Comparison of ENCODE assay signal across 26 cellular contexts in the genomic region with DNA sequence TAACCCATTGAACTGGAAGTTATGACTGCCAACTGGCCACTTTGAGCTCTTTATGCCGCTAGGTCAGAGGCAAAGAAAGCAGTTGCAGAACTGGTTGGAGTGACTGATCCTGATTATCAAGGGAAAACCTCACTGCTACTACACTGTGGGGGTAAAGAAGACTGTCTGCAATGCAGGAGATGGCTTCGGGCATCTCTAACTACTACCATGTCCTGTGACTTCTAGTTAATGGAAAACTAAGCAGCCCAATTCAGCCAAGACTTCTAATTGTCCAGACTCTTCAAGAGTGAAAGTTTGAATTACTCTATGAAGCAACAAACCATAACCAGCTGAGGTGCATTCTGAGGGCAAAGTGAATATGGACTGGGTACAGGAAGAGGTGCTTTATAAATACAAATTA.
"Had no signal": no experiment of that assay in that cellular context is flagged by ENCODE, and none has a peak within 500 bp of the region (broad histone marks: within the 10 kb centered on the region; RNA-seq: fewer than 3 reads in every experiment).

No MANE protein-coding gene starts in this region.

- H3K27me3 Mint-ChIP-seq: activated CD4-positive, alpha-beta T cell treated with anti-CD3 and anti-CD28 coated beads, Interleukin-2, amount 10 ng/mL, durations not matched to agents 7 days and 5 days; activated naive CD4-positive, alpha-beta T cell treated with anti-CD3 and anti-CD28 coated beads, Interleukin-2, amount 50 U/mL, for 24 hours; activated naive CD8-positive, alpha-beta T cell treated with anti-CD3 and anti-CD28 coated beads, Interleukin-2, amount 10 ng/mL, durations not matched to agents 7 days and 5 days; activated T-cell treated with anti-CD3 and anti-CD28 coated beads, Interleukin-2, amount 50 U/mL, for 24 hours had no signal

- H3K27me3 ChIP-seq: body of pancreas, breast epithelium, MG63, Peyer's patch had no signal

- H3K36me3 Mint-ChIP-seq: activated naive CD4-positive, alpha-beta T cell treated with anti-CD3 and anti-CD28 coated beads, Interleukin-2, amount 50 U/mL, for 24 hours; activated naive CD8-positive, alpha-beta T cell treated with anti-CD3 and anti-CD28 coated beads, Interleukin-2, amount 10 ng/mL, durations not matched to agents 7 days and 5 days had no signal

- H3K4me1 Mint-ChIP-seq: activated CD4-positive, alpha-beta T cell treated with anti-CD3 and anti-CD28 coated beads, Interleukin-2, amount 10 ng/mL, durations not matched to agents 7 days and 5 days; activated naive CD4-positive, alpha-beta T cell treated with anti-CD3 and anti-CD28 coated beads, Interleukin-2, amount 50 U/mL, for 24 hours; activated naive CD8-positive, alpha-beta T cell treated with anti-CD3 and anti-CD28 coated beads, Interleukin-2, amount 10 ng/mL, durations not matched to agents 7 days and 5 days had no signal

- DNase-seq: activated CD4-positive, alpha-beta T cell treated with anti-CD3 and anti-CD28 coated beads, Interleukin-2, amount 10 ng/mL, durations not matched to agents 7 days and 5 days; activated CD4-positive, alpha-beta T cell treated with anti-CD3 and anti-CD28 coated beads, Interleukin-2, amount 50 U/mL, for 48 hours; activated CD8-positive, alpha-beta T cell treated with anti-CD3 and anti-CD28 coated beads, Interleukin-2, amount 10 ng/mL, durations not matched to agents 7 days and 5 days; activated gamma-delta T cell; activated naive CD4-positive, alpha-beta T cell treated with Interleukin-2 at 50 U/mL for 16 hours; activated naive CD8-positive, alpha-beta T cell treated with anti-CD3 and anti-CD28 coated beads, Interleukin-2, amount 10 ng/mL, durations not matched to agents 7 days and 5 days; activated T-cell treated with anti-CD3 and anti-CD28 coated beads, Interleukin-2, amount 50 U/mL, for 24 hours; amygdala; body of pancreas; Kasumi-1; KG1; MG63; NCI-H1048; NCI-H1105 treated with DMSO at 0.1 percent for 48 hours; NCI-H1436 treated with DMSO at 0.1 percent for 48 hours; NCI-H1694 treated with DMSO at 0.1 percent for 48 hours; NCI-H2029; NCI-H345; NCI-H524 treated with DMSO at 0.1 percent for 48 hours; Peyer's patch; Right ventricle myocardium superior; T1000 had no signal

- H3K27ac Mint-ChIP-seq: activated CD4-positive, alpha-beta T cell treated with anti-CD3 and anti-CD28 coated beads, Interleukin-2, amount 10 ng/mL, durations not matched to agents 7 days and 5 days; activated CD8-positive, alpha-beta T cell treated with anti-CD3 and anti-CD28 coated beads, Interleukin-2, amount 10 ng/mL, durations not matched to agents 7 days and 5 days; activated naive CD4-positive, alpha-beta T cell treated with anti-CD3 and anti-CD28 coated beads, Interleukin-2, amount 50 U/mL, for 24 hours; activated naive CD8-positive, alpha-beta T cell treated with anti-CD3 and anti-CD28 coated beads, Interleukin-2, amount 10 ng/mL, durations not matched to agents 7 days and 5 days; activated T-cell treated with anti-CD3 and anti-CD28 coated beads, Interleukin-2, amount 50 U/mL, for 24 hours; activated T-helper 2 cell treated with anti-CD3 and anti-CD28 coated beads, Interferon-gamma antibody, Interleukin-2, Interleukin-4, amounts not matched to agents 10 μg/mL and 5 μg/mL and 100 μg/mL, durations not matched to agents 14 hours and 24 hours and 36 hours had no signal

- H3K4me1 ChIP-seq: body of pancreas, breast epithelium, Peyer's patch had no signal

- H3K36me3 ChIP-seq: breast epithelium, MG63, Peyer's patch had no signal

- H3K4me3 ChIP-seq: body of pancreas, breast epithelium, MG63, Peyer's patch, SK-N-MC had no signal

- H3K4me3 Mint-ChIP-seq: activated CD4-positive, alpha-beta T cell treated with anti-CD3 and anti-CD28 coated beads, Interleukin-2, amount 10 ng/mL, durations not matched to agents 7 days and 5 days; activated CD8-positive, alpha-beta T cell treated with anti-CD3 and anti-CD28 coated beads, Interleukin-2, amount 10 ng/mL, durations not matched to agents 7 days and 5 days; activated naive CD4-positive, alpha-beta T cell treated with anti-CD3 and anti-CD28 coated beads, Interleukin-2, amount 50 U/mL, for 24 hours; activated naive CD8-positive, alpha-beta T cell treated with anti-CD3 and anti-CD28 coated beads, Interleukin-2, amount 10 ng/mL, durations not matched to agents 7 days and 5 days; activated T-cell treated with anti-CD3 and anti-CD28 coated beads, Interleukin-2, amount 50 U/mL, for 24 hours had no signal

- H3K9me3 ChIP-seq: body of pancreas, breast epithelium, Peyer's patch had no signal

- H3K27ac ChIP-seq: body of pancreas, Peyer's patch, SK-N-MC had no signal
